Comparison of ENCODE assay signal across 16 cellular contexts in the genomic region with DNA sequence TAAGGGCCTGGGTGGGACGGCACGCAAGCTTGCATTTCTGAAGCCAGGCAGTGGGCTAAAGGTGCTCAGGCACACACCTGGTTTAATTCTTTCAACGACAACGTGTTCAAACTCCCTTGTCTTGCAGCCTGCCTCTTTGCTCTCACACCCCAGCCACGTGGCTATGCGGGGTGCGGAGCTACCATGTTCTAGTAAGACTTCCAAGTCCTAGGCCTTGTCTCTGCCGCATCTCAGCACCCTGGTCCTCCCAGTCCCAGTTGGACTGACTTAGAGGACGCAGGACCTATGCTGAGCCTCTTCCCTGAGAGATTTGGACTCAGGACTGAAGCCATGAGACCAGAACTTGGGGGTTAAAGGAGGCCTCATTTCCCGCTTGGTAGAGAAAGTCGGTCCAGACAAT.
DNase-seq lines count a peak whose midpoint lies in the region; ATAC-seq and TF ChIP-seq lines count a peak whose summit lies in the region.
"Had no signal": no experiment of that assay in that cellular context is flagged by ENCODE, and none has a peak within 500 bp of the region (broad histone marks: within the 10 kb centered on the region; RNA-seq: fewer than 3 reads in every experiment).

No MANE protein-coding gene starts in this region.

- H3K9me3 ChIP-seq in OCI-LY7 (ENCODE audit: low read length) = no peaks in the 10 kb centered on the region
- H3K9me3 ChIP-seq in PC-9 (ENCODE audit: insufficient read depth, low read depth) = no peaks in the 10 kb centered on the region

- intact Hi-C loops in cardiac septum (cut with DNase I) (no loop called here), left ventricle myocardium superior (cut with micrococcal nuclease) (no loop called here), OCI-LY7 (cut with micrococcal nuclease; ENCODE audit: unreplicated experiment) (no loop called here), PC-9 (cut with micrococcal nuclease; ENCODE audit: unreplicated experiment) (no loop called here)

- no peaks in the 10 kb centered on the region for H3K9me3 Mint-ChIP-seq in activated CD8-positive, alpha-beta memory T cell treated with anti-CD3 and anti-CD28 coated beads, Interleukin-2, amount 10 ng/mL, durations not matched to agents 7 days and 5 days (ENCODE audit: low read depth)
- H3K9me3 Mint-ChIP-seq in type B pancreatic cell = no peaks in the 10 kb centered on the region
- H3K9me3 Mint-ChIP-seq: CD4-positive, alpha-beta memory T cell; GM23338; H9 had no signal

- no peak overlapping the region for H3K4me2 ChIP-seq in OCI-LY7 (ENCODE audit: low read length)
- no peak overlapping the region for H3K4me2 ChIP-seq in PC-9
- H3K4me2 ChIP-seq: GM23338 had no signal

- H3K79me2 ChIP-seq in OCI-LY7 (ENCODE audit: insufficient read depth, low read depth, low read length) (no peaks in the 10 kb centered on the region), PC-9 (ENCODE audit: low read depth) (0 out of 2 replicates have a peak, but pooled peaks cover 2% of the 10 kb centered on the region)

- H3K27ac Mint-ChIP-seq in activated CD8-positive, alpha-beta memory T cell treated with anti-CD3 and anti-CD28 coated beads, Interleukin-2, amount 10 ng/mL, durations not matched to agents 7 days and 5 days = no peak overlapping the region
- H3K27ac Mint-ChIP-seq in type B pancreatic cell = no peak overlapping the region
- H3K27ac Mint-ChIP-seq: B cell; CD4-positive, alpha-beta memory T cell; GM23338; H9 had no signal

- TF ChIP-seq CTCF in type B pancreatic cell (conservative IDR thresholded peaks at IDR 0.05) (no peak), OCI-LY7 (conservative IDR thresholded peaks at IDR 0.05; ENCODE audit: low read length) (no peak), PC-9 (conservative IDR thresholded peaks at IDR 0.05) (no peak)

- no peaks in the 10 kb centered on the region for H3K9me2 ChIP-seq in OCI-LY7 (ENCODE audit: insufficient read depth, low read length)
- H3K9me2 ChIP-seq in PC-9 (ENCODE audit: insufficient read depth) = no peaks in the 10 kb centered on the region

- no peak overlapping the region for H2AFZ ChIP-seq in OCI-LY7 (ENCODE audit: low read length)
- no peak overlapping the region for H2AFZ ChIP-seq in PC-9
- H2AFZ ChIP-seq: GM23338 had no signal

- no peak overlapping the region for H3K4me3 Mint-ChIP-seq in activated CD8-positive, alpha-beta memory T cell treated with anti-CD3 and anti-CD28 coated beads, Interleukin-2, amount 10 ng/mL, durations not matched to agents 7 days and 5 days
- H3K4me3 Mint-ChIP-seq in type B pancreatic cell = no peak overlapping the region
- H3K4me3 Mint-ChIP-seq: B cell; CD4-positive, alpha-beta memory T cell; GM23338; H9 had no signal

- H3K36me3 ChIP-seq in OCI-LY7 (ENCODE audit: insufficient read depth, low read length) (no peaks in the 10 kb centered on the region), PC-9 (ENCODE audit: low read depth) (no peaks in the 10 kb centered on the region)

- BruUV-seq in OCI-LY7 (replicated peaks; lab: Mats Ljungman, UMichigan) (no TSS peak), PC-9 (replicated peaks; lab: Mats Ljungman, UMichigan) (no TSS peak)

- H4K20me1 ChIP-seq in OCI-LY7 (ENCODE audit: insufficient read depth, low read length) = no peaks in the 10 kb centered on the region
- no peaks in the 10 kb centered on the region for H4K20me1 ChIP-seq in PC-9 (ENCODE audit: insufficient read depth)

- no peaks in the 10 kb centered on the region for H3K27me3 ChIP-seq in PC-9 (ENCODE audit: insufficient read depth, low read depth)

- no peaks in the 10 kb centered on the region for H3K27me3 Mint-ChIP-seq in activated CD8-positive, alpha-beta memory T cell treated with anti-CD3 and anti-CD28 coated beads, Interleukin-2, amount 10 ng/mL, durations not matched to agents 7 days and 5 days
- no peaks in the 10 kb centered on the region for H3K27me3 Mint-ChIP-seq in type B pancreatic cell
- H3K27me3 Mint-ChIP-seq: B cell had no signal

- H3K36me3 Mint-ChIP-seq in activated CD8-positive, alpha-beta memory T cell treated with anti-CD3 and anti-CD28 coated beads, Interleukin-2, amount 10 ng/mL, durations not matched to agents 7 days and 5 days = no peaks in the 10 kb centered on the region
- no peaks in the 10 kb centered on the region for H3K36me3 Mint-ChIP-seq in type B pancreatic cell
- H3K36me3 Mint-ChIP-seq: CD4-positive, alpha-beta memory T cell had no signal

- ATAC-seq in left ventricle myocardium superior = no peak
- ATAC-seq in activated CD8-positive, alpha-beta memory T cell treated with anti-CD3 and anti-CD28 coated beads, Interleukin-2, amount 10 ng/mL, durations not matched to agents 7 days and 5 days = no peak
- ATAC-seq: GM23338 had no signal

- H3K27ac ChIP-seq in OCI-LY7 (ENCODE audit: low read depth, low read length, poor library complexity, severe bottlenecking) = no peak overlapping the region
- H3K27ac ChIP-seq in PC-9 = no peak overlapping the region

- CTCF ChIA-PET in activated CD8-positive, alpha-beta memory T cell treated with anti-CD3 and anti-CD28 coated beads, Interleukin-2, amount 10 ng/mL, durations not matched to agents 7 days and 5 days (lab: Charles Lee) = no interaction called here
- CTCF ChIA-PET in OCI-LY7 (lab: Charles Lee; ENCODE audit: unreplicated experiment) (no interaction called here), PC-9 (lab: Charles Lee) (no interaction called here)

- H3K4me3 ChIP-seq in OCI-LY7 (ENCODE audit: low read depth, low read length, poor library complexity, severe bottlenecking) (no peak overlapping the region), PC-9 (no peak overlapping the region)
- H3K4me3 ChIP-seq: GM23338 had no signal

- DNase-seq in cardiac septum (ENCODE audit: low spot score) (peak; percentile 57), left ventricle myocardium superior (no peak), islet precursor cell (peak; percentile 45), type B pancreatic cell (ENCODE audit: extremely low spot score, unreplicated experiment) (peak; percentile 50), OCI-LY7 (ENCODE audit: low spot score) (no peak), PC-9 (no peak), NCI-H1436 treated with DMSO at 0.1 percent for 48 hours (lab: John Stamatoyannopoulos, UW) (no peak)
- DNase-seq in activated CD8-positive, alpha-beta memory T cell treated with anti-CD3 and anti-CD28 coated beads, Interleukin-2, amount 10 ng/mL, durations not matched to agents 7 days and 5 days = peak; percentile 15
- DNase-seq: C1 segment of cervical spinal cord; CD4-positive, alpha-beta memory T cell; DMS153; DMS79 treated with DMSO at 0.1 percent for 48 hours; EL; H9 had no signal

- no peaks in the 10 kb centered on the region for H3F3A ChIP-seq in PC-9 (ENCODE audit: insufficient read depth, low read depth)

- H3K4me1 Mint-ChIP-seq in activated CD8-positive, alpha-beta memory T cell treated with anti-CD3 and anti-CD28 coated beads, Interleukin-2, amount 10 ng/mL, durations not matched to agents 7 days and 5 days = peaks cover 7% of the 10 kb centered on the region
- peaks cover 26% of the 10 kb centered on the region for H3K4me1 Mint-ChIP-seq in type B pancreatic cell (ENCODE audit: unreplicated experiment)
- H3K4me1 Mint-ChIP-seq: CD4-positive, alpha-beta memory T cell had no signal

- H3K4me1 ChIP-seq in OCI-LY7 (ENCODE audit: insufficient read depth, low read length, poor library complexity, severe bottlenecking) (peaks cover 45% of the 10 kb centered on the region), PC-9 (replicated peaks; ENCODE audit: insufficient read depth) (peaks cover 13% of the 10 kb centered on the region)

- POLR2A ChIA-PET in OCI-LY7 (lab: Charles Lee) (no interaction called here), PC-9 (lab: Charles Lee; ENCODE audit: unreplicated experiment) (no interaction called here)

Comparison
In these comparisons a context has a peak if more than half of its experiments do, and no peak if none do; other contexts are left out.
1. DNase-seq: peak in cardiac septum (single experiment), activated CD8-positive, alpha-beta memory T cell treated with anti-CD3 and anti-CD28 coated beads, Interleukin-2, amount 10 ng/mL, durations not matched to agents 7 days and 5 days (single experiment), islet precursor cell (single experiment) and type B pancreatic cell (single experiment); none in left ventricle myocardium superior (single experiment), OCI-LY7 (single experiment), PC-9 (0 of 2) and NCI-H1436 treated with DMSO at 0.1 percent for 48 hours (single experiment).